Comparison of ENCODE assay signal across 1 cellular context in the genomic region with DNA sequence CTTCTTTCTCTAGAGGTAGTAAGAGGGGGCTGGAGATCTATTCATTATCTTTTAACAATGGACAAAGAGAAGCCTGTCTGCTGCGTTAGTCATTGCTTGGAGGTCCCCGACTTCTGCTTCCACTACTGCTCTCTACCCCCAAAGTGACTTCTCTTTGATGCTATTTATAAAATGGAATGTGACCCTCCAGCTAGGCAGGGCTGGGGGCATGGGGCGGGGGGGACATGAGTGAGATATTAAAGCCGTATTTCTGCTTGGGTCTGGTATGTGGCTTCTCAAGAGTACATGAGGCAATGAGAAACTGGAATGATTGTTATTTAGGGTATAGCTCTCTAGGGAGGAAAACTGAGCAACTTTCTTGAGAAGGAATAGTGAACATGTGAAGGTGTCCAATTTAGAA.
TF ChIP-seq lines count a peak whose summit lies in the region.

No MANE protein-coding gene starts in this region.

TF ChIP-seq in GM23338, 12 proteins besides CTCF, POLR2A, EP300 and RAD21 (continued from another document):
- TF ChIP-seq, protein P1, sequence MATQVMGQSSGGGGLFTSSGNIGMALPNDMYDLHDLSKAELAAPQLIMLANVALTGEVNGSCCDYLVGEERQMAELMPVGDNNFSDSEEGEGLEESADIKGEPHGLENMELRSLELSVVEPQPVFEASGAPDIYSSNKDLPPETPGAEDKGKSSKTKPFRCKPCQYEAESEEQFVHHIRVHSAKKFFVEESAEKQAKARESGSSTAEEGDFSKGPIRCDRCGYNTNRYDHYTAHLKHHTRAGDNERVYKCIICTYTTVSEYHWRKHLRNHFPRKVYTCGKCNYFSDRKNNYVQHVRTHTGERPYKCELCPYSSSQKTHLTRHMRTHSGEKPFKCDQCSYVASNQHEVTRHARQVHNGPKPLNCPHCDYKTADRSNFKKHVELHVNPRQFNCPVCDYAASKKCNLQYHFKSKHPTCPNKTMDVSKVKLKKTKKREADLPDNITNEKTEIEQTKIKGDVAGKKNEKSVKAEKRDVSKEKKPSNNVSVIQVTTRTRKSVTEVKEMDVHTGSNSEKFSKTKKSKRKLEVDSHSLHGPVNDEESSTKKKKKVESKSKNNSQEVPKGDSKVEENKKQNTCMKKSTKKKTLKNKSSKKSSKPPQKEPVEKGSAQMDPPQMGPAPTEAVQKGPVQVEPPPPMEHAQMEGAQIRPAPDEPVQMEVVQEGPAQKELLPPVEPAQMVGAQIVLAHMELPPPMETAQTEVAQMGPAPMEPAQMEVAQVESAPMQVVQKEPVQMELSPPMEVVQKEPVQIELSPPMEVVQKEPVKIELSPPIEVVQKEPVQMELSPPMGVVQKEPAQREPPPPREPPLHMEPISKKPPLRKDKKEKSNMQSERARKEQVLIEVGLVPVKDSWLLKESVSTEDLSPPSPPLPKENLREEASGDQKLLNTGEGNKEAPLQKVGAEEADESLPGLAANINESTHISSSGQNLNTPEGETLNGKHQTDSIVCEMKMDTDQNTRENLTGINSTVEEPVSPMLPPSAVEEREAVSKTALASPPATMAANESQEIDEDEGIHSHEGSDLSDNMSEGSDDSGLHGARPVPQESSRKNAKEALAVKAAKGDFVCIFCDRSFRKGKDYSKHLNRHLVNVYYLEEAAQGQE (IDR thresholded peaks at IDR 0.05; ENCODE audit: unreplicated experiment): no peak
TF ChIP-seq in GM23338: peak in this region for 0.
